In the genomic region with DNA sequence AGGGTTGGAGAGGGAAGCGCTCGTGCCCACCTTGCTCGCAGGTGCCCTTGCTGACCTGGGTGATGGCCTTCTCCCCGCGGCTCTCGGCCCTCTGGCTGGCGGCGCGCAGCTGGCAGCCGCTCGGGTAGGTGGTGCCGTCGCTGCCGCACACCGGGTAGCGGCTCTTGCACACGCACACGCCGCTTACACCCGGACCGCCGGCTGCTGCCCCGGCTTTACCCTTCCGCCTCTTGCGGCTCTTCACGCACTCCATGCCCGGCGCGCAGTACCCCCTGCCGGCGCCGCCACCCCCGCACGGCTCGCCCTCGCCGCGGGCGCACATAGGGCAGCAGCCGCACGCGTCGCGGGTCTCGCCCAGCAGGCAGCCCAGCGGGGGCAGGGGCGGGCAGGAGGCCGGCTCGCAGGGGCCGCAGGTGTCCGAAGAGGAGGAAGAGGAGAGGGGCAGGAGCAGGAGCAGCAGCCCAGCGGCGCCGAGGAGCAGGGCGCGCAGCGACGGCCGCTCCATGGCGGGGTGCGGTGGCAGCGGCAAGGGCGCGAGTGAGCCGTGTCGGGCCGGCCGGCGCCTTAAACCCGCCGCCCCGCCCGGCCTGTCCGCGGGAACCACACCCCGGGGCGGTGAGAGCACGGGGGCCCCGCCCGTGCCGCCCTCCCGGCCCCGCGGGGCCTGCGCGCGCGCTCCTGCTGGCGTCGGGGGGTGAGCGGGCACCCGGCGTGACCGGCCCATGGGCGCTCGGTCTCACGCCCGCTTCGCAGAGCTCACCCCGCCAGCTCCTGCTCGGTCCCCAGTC, we compare ENCODE assay signal across 8 cellular contexts. TPM values are rescaled to one million over a fixed set of nuclear protein-coding genes. Genes with fewer than 3 reads are reported as not detected.
DNase-seq lines count a peak whose midpoint lies in the region; ATAC-seq and TF ChIP-seq lines count a peak whose summit lies in the region.

A gene with protein sequence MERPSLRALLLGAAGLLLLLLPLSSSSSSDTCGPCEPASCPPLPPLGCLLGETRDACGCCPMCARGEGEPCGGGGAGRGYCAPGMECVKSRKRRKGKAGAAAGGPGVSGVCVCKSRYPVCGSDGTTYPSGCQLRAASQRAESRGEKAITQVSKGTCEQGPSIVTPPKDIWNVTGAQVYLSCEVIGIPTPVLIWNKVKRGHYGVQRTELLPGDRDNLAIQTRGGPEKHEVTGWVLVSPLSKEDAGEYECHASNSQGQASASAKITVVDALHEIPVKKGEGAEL (minus strand): TSS at position 539 of the 788 bp plus-strand sequence. CDS start 34 bp downstream, at position 505.

- peak within 1 kb of the TSS; percentile 68 for H3K27ac Mint-ChIP-seq in stimulated activated naive CD8-positive, alpha-beta T cell treated with anti-CD3 and anti-CD28 coated beads, Interleukin-15, Interleukin-2, amounts not matched to agents 100 ng/mL and 50 ng/mL, for 24 hours

- intact Hi-C loops in Panc1 (cut with micrococcal nuclease; ENCODE audit: unreplicated experiment) = loop anchor here (10.0 kb wide), 1 partner anchor 1065 kb away; a partner anchor contains a TSS

- in situ Hi-C loops in Panc1 (cut with HindIII; ENCODE audit: low pct_unique_long_range_greater_than_20kb, low sequenced_read_pairs) = no loop called here

- H3K27me3 Mint-ChIP-seq in stimulated activated naive CD8-positive, alpha-beta T cell treated with anti-CD3 and anti-CD28 coated beads, Interleukin-15, Interleukin-2, amounts not matched to agents 100 ng/mL and 50 ng/mL, for 24 hours = peaks cover 68% of the 10 kb centered on the region

- ATAC-seq in Panc1 (peak; percentile 71), left lobe of liver (peak; percentile 85), GM21360 (IDR thresholded peaks at IDR 0.05; ENCODE audit: unreplicated experiment) (no peak), HG02852 (IDR thresholded peaks at IDR 0.05; ENCODE audit: unreplicated experiment) (no peak)

- peak within 1 kb of the TSS; percentile 84 for H3K4me3 Mint-ChIP-seq in stimulated activated naive CD8-positive, alpha-beta T cell treated with anti-CD3 and anti-CD28 coated beads, Interleukin-15, Interleukin-2, amounts not matched to agents 100 ng/mL and 50 ng/mL, for 24 hours

- H3K9me3 Mint-ChIP-seq in stimulated activated naive CD8-positive, alpha-beta T cell treated with anti-CD3 and anti-CD28 coated beads, Interleukin-15, Interleukin-2, amounts not matched to agents 100 ng/mL and 50 ng/mL, for 24 hours = no peaks in the 10 kb centered on the region

- DNase-seq in Panc1 (ENCODE audit: low read depth, low spot score) = no peak
- DNase-seq in dermis microvascular lymphatic vessel endothelial cell (ENCODE audit: low read depth in 2 of 2) = peak in 1 of 2 donors; percentile 59
- peak; percentile 55 for DNase-seq in left lobe of liver (ENCODE audit: low spot score)

- H3K36me3 Mint-ChIP-seq in stimulated activated naive CD8-positive, alpha-beta T cell treated with anti-CD3 and anti-CD28 coated beads, Interleukin-15, Interleukin-2, amounts not matched to agents 100 ng/mL and 50 ng/mL, for 24 hours (ENCODE audit: low read depth) = no peaks in the 10 kb centered on the region

- TF ChIP-seq CTCF in HEK293 (tag by site-specific recombination; IDR thresholded peaks at IDR 0.05) = no peak
- no peak for TF ChIP-seq CTCF in Panc1 (IDR thresholded peaks at IDR 0.05)

- H3K4me3 ChIP-seq in GM08714 (ENCODE audit: low read length) = peak within 1 kb of the TSS; percentile 26; the same call in 1 of the 2 replicates
- peak within 1 kb of the TSS; percentile 46 for H3K4me3 ChIP-seq in HEK293 (ENCODE audit: low read depth, low read length)
- H3K4me3 ChIP-seq in Panc1 (ENCODE audit: low read depth in 2 of 2, low read length in 2 of 2) = peak within 1 kb of the TSS; percentile 27 to 42

- H3K4me1 ChIP-seq in HEK293 (ENCODE audit: control insufficient read depth, insufficient read depth, low read length) = no peaks in the 10 kb centered on the region
- no peaks in the 10 kb centered on the region for H3K4me1 ChIP-seq in Panc1 (ENCODE audit: control insufficient read depth, insufficient read depth, low read length)

- POLR2A ChIA-PET in HEK293 (lab: Yijun Ruan, JAX) (interaction anchor here (0.7 to 1.6 kb wide), 7 partner anchors 8 to 133 kb away, joined by 3 to 6 read pairs (median 5); a partner anchor contains a TSS), Panc1 (lab: Charles Lee) (interaction anchor here (0.7 kb wide), 1 partner anchor 890 kb away, joined by 4 read pairs; no protein-coding TSS in a partner anchor)

- H3K36me3 ChIP-seq in HEK293 (ENCODE audit: control insufficient read depth in 2 of 2, insufficient read depth in 1 of 2, low read length in 2 of 2) = no peaks in the 10 kb centered on the region
- H3K36me3 ChIP-seq in Panc1 (ENCODE audit: control insufficient read depth, insufficient read depth, low read length) = no peaks in the 10 kb centered on the region

- CTCF ChIA-PET in HEK293 (lab: Yijun Ruan, JAX) = interaction anchor here (1.9 kb wide), 1 partner anchor 72 kb away, joined by 8 read pairs; no protein-coding TSS in a partner anchor
- CTCF ChIA-PET in Panc1 (lab: Charles Lee) = no interaction called here

- H3K9me3 ChIP-seq in HEK293 (ENCODE audit: control insufficient read depth, insufficient read depth, low read depth, low read length) (no peaks in the 10 kb centered on the region), Panc1 (ENCODE audit: control insufficient read depth, insufficient read depth, low read depth, low read length) (no peaks in the 10 kb centered on the region)

- H3K27ac ChIP-seq in HEK293 (ENCODE audit: extremely low read depth, low read depth, low read length) (peak within 1 kb of the TSS; percentile 69; the same call in 1 of the 2 replicates), Panc1 (ENCODE audit: low read length) (no peak within 1 kb of the TSS)

- H3K4me1 Mint-ChIP-seq in stimulated activated naive CD8-positive, alpha-beta T cell treated with anti-CD3 and anti-CD28 coated beads, Interleukin-15, Interleukin-2, amounts not matched to agents 100 ng/mL and 50 ng/mL, for 24 hours (ENCODE audit: low read depth) = peaks cover 15% of the 10 kb centered on the region

- no TSS peak for BruUV-seq in Panc1 (replicated peaks; lab: Mats Ljungman, UMichigan)

- peaks cover 8% of the 10 kb centered on the region for H3K27me3 ChIP-seq in Panc1 (ENCODE audit: control insufficient read depth, insufficient read depth, low read length)

TF ChIP-seq in HEK293, 187 proteins besides CTCF, POLR2A, EP300 and RAD21 (continues in another document):
- no peak for TF ChIP-seq ZNF133 (tag by site-specific recombination; IDR thresholded peaks at IDR 0.05)
- no peak for TF ChIP-seq SETDB1 (IDR thresholded peaks at IDR 0.05; ENCODE audit: insufficient read length, low read length)
- TF ChIP-seq, protein P1, sequence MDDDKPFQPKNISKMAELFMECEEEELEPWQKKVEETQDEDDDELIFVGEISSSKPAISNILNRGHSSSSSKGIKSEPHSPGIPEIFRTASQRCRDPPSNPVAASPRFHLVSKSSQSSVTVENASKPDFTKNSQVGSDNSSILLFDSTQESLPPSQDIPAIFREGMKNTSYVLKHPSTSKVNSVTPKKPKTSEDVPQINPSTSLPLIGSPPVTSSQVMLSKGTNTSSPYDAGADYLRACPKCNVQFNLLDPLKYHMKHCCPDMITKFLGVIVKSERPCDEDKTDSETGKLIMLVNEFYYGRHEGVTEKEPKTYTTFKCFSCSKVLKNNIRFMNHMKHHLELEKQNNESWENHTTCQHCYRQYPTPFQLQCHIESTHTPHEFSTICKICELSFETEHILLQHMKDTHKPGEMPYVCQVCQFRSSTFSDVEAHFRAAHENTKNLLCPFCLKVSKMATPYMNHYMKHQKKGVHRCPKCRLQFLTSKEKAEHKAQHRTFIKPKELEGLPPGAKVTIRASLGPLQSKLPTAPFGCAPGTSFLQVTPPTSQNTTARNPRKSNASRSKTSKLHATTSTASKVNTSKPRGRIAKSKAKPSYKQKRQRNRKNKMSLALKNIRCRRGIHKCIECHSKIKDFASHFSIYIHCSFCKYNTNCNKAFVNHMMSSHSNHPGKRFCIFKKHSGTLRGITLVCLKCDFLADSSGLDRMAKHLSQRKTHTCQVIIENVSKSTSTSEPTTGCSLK (tag by site-specific recombination; IDR thresholded peaks at IDR 0.05) = no peak
- no peak for TF ChIP-seq ZNF48 (tag by site-specific recombination; IDR thresholded peaks at IDR 0.05)
- TF ChIP-seq, protein P2, sequence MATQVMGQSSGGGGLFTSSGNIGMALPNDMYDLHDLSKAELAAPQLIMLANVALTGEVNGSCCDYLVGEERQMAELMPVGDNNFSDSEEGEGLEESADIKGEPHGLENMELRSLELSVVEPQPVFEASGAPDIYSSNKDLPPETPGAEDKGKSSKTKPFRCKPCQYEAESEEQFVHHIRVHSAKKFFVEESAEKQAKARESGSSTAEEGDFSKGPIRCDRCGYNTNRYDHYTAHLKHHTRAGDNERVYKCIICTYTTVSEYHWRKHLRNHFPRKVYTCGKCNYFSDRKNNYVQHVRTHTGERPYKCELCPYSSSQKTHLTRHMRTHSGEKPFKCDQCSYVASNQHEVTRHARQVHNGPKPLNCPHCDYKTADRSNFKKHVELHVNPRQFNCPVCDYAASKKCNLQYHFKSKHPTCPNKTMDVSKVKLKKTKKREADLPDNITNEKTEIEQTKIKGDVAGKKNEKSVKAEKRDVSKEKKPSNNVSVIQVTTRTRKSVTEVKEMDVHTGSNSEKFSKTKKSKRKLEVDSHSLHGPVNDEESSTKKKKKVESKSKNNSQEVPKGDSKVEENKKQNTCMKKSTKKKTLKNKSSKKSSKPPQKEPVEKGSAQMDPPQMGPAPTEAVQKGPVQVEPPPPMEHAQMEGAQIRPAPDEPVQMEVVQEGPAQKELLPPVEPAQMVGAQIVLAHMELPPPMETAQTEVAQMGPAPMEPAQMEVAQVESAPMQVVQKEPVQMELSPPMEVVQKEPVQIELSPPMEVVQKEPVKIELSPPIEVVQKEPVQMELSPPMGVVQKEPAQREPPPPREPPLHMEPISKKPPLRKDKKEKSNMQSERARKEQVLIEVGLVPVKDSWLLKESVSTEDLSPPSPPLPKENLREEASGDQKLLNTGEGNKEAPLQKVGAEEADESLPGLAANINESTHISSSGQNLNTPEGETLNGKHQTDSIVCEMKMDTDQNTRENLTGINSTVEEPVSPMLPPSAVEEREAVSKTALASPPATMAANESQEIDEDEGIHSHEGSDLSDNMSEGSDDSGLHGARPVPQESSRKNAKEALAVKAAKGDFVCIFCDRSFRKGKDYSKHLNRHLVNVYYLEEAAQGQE (tag by site-specific recombination; IDR thresholded peaks at IDR 0.05) = no peak
- TF ChIP-seq GLIS2 (tag by site-specific recombination; IDR thresholded peaks at IDR 0.05) = no peak
- no peak for TF ChIP-seq ZNF549 (tag by site-specific recombination; IDR thresholded peaks at IDR 0.05)
- no peak for TF ChIP-seq IKZF3 (tag by site-specific recombination; IDR thresholded peaks at IDR 0.05)

RNA-seq across cellular contexts. Expression of the gene that starts here (rescaled TPM):
- 9.5 TPM for total RNA-seq in Panc1 (2021; ENCODE audit: unreplicated experiment)
- 4.8 TPM for polyA plus RNA-seq in Panc1 (2012; ENCODE audit: insufficient read length)
- total RNA-seq in dermis microvascular lymphatic vessel endothelial cell = 598 and 1,706 TPM in 2 replicates
- total RNA-seq in left lobe of liver = 68.7 TPM

Comparison
In these comparisons a context has a peak if more than half of its experiments do, and no peak if none do; other contexts are left out.
1. ATAC-seq: peak in Panc1 (single experiment) and left lobe of liver (single experiment); none in GM21360 (single experiment) and HG02852 (single experiment).
2. Peak in every context shown above with its lines, with median percentiles within 50 percentile points of each other: H3K4me3 ChIP-seq.